ENCODE assay signal across 8 cellular contexts in the genomic region with DNA sequence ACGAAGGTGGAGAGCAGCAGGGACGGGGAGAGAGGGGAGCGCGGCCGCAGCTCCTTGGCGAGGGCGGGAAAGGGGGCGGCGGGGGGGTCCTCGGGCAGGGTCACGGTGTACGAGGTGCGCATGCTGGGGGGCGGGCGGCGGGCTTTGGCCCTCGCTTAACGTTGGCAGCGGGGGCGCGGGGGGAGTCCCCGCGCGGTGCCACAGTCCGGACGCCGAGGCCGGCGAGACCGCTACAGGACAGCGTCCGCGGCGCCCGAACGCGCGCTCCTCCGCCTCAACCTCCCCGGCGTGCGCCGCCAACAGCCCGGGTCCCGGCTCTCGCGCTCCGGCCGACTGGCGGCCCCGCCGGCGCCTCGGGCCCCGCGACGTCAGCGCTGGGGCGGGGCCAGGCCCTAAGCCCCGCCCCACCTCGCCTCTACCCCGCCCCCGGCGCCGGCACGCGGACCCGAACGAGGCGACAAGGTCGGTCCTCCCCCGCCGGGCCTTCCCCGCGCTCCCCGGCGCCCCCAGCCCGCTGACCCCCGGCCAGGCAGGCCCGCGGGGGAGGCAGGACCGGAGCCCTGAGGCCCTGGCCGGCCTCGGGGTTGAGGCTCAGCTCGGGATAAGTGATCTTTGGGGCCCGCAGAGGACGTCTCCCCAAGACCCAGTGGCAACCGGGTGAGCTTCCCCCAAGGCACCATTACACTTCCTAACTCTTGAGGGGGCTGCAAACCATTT.
DNase-seq lines count a peak whose midpoint lies in the region; ATAC-seq and TF ChIP-seq lines count a peak whose summit lies in the region.

No MANE protein-coding gene starts in this region.

- TF ChIP-seq CTCF in KMS-11 (conservative IDR thresholded peaks at IDR 0.05; ENCODE audit: low read depth, low read length): no peak

- ATAC-seq in HG02610 (IDR thresholded peaks at IDR 0.05; ENCODE audit: unreplicated experiment): no peak

- H3K27ac ChIP-seq in KMS-11 (no peak overlapping the region), duodenal mucosa (ENCODE audit: low read depth, low read length) (peak overlapping the region; percentile 51)

- peak; percentile 43 for DNase-seq in DMS79 treated with DMSO at 0.1 percent for 48 hours (lab: John Stamatoyannopoulos, UW)
- peak; percentile 48 for DNase-seq in activated CD4-positive, alpha-beta T cell treated with anti-CD3 and anti-CD28 coated beads, Interleukin-2, amount 50 U/mL, for 1 hour
- peak; percentile 81 for DNase-seq in medulla oblongata (ENCODE audit: extremely low spot score)
- DNase-seq in stimulated activated CD8-positive, alpha-beta memory T cell treated with anti-CD3 and anti-CD28 coated beads, Interleukin-15, amount 100 ng/mL, for 24 hours (ENCODE audit: low read depth): peak; percentile 31
- no peak for DNase-seq in NCI-H446 treated with DMSO at 0.1 percent for 48 hours (lab: John Stamatoyannopoulos, UW)

- H3K4me2 ChIP-seq in KMS-11: peak overlapping the region; percentile 42; the same call in 1 of the 2 replicates

- H3K9me3 ChIP-seq in duodenal mucosa (ENCODE audit: control insufficient read depth in 1 of 2, low read length in 2 of 2): no peaks in the 10 kb centered on the region

- no peak overlapping the region for H3K4me3 ChIP-seq in KMS-11 (IDR thresholded peaks at IDR 0.05; ENCODE audit: insufficient read depth, low read depth, low read length)
- peak overlapping the region in 1 of 2 donors; percentile 67 for H3K4me3 ChIP-seq in duodenal mucosa (ENCODE audit: low read depth in 1 of 2, low read length in 2 of 2)

- H3K79me2 ChIP-seq in KMS-11 (ENCODE audit: insufficient read depth, low read depth): no peaks in the 10 kb centered on the region

- peaks cover 5% of the 10 kb centered on the region for H3K4me1 ChIP-seq in KMS-11 (ENCODE audit: low read depth, poor library complexity, severe bottlenecking)
- H3K4me1 ChIP-seq in duodenal mucosa (ENCODE audit: control insufficient read depth in 1 of 2, insufficient read depth in 2 of 2, low read length in 2 of 2): peaks cover 67% of the 10 kb centered on the region in 2 donors

- H3K9ac ChIP-seq in KMS-11: peak overlapping the region; percentile 12; the same call in 1 of the 2 replicates
- peak overlapping the region; percentile 70 to 75 for H3K9ac ChIP-seq in duodenal mucosa (ENCODE audit: low read depth in 1 of 2, low read length in 2 of 2)

- H3K27me3 ChIP-seq in KMS-11 (ENCODE audit: insufficient read depth, low read depth): peaks cover 3% of the 10 kb centered on the region; the same call in 1 of the 2 replicates
- peaks cover 11 to 13% of the 10 kb centered on the region in 2 donors for H3K27me3 ChIP-seq in duodenal mucosa (ENCODE audit: control insufficient read depth in 1 of 2, insufficient read depth in 2 of 2, low read length in 2 of 2)

- no peaks in the 10 kb centered on the region for H4K20me1 ChIP-seq in KMS-11 (ENCODE audit: insufficient read depth)

- H2AFZ ChIP-seq in KMS-11 (ENCODE audit: low read depth): peak overlapping the region; percentile 67; the same call in 1 of the 2 replicates

- H3K36me3 ChIP-seq in KMS-11 (ENCODE audit: insufficient read depth) (no peaks in the 10 kb centered on the region), duodenal mucosa (ENCODE audit: control insufficient read depth in 1 of 2, insufficient read depth in 2 of 2, low read length in 2 of 2) (peaks cover 0 to 11% of the 10 kb centered on the region in 2 donors)
